27 cellular contexts compared by ENCODE assay signal in genomic region chr9:37583522-37584121, GRCh38. TPM values are rescaled to one million over a fixed set of nuclear protein-coding genes. Genes with fewer than 3 reads are reported as not detected.
A peak's percentile ranks its signal among the peaks of the same experiment; 100 is the strongest.
DNase-seq lines count a peak whose midpoint lies in the region; ATAC-seq and TF ChIP-seq lines count a peak whose summit lies in the region.
"Had no signal": no experiment of that assay in that cellular context is flagged by ENCODE, and none has a peak within 500 bp of the region (broad histone marks: within the 10 kb centered on the region; RNA-seq: fewer than 3 reads in every experiment).

No MANE protein-coding gene starts in this region.

- H3K4me1 ChIP-seq in mucosa of descending colon (ENCODE audit: low read depth), result peaks cover 7% of the 10 kb centered on the region
- H3K4me1 ChIP-seq: psoas muscle, SJSA1, upper lobe of right lung had no signal

- no peaks in the 10 kb centered on the region for H3K9me3 Mint-ChIP-seq in activated T-cell treated with anti-CD3 and anti-CD28 coated beads, Interleukin-2, amount 50 U/mL, for 72 hours
- H3K9me3 Mint-ChIP-seq in type B pancreatic cell, result no peaks in the 10 kb centered on the region
- H3K9me3 Mint-ChIP-seq: activated naive CD4-positive, alpha-beta T cell treated with anti-CD3 and anti-CD28 coated beads, Interleukin-2, amount 50 U/mL, for 24 hours; brain; CD8-positive, alpha-beta memory T cell; H9; naive thymus-derived CD8-positive, alpha-beta T cell; stimulated activated memory B cell treated with anti-CD40 and anti-IgM and Interleukin-4, amounts not matched to agents 10 μg/mL and 1 μg/mL and 100 μg/mL, for 72 hours; T-cell had no signal

- no peak overlapping the region for H3K4me2 ChIP-seq in SU-DHL-6 (ENCODE audit: low read depth, low read length, poor library complexity, severe bottlenecking)

- H3K9me2 ChIP-seq in SU-DHL-6 (replicated peaks; ENCODE audit: insufficient read depth, low read length), result no peaks in the 10 kb centered on the region

- H3K27me3 ChIP-seq in SU-DHL-6 (ENCODE audit: low read length), result no peaks in the 10 kb centered on the region
- H3K27me3 ChIP-seq: SJSA1, upper lobe of right lung had no signal

- peaks cover 15 to 34% of the 10 kb centered on the region in 2 donors for H3K36me3 Mint-ChIP-seq in activated T-cell treated with anti-CD3 and anti-CD28 coated beads, Interleukin-2, amount 50 U/mL, for 72 hours (ENCODE audit: insufficient read depth in 2 of 2)
- peaks cover 17% of the 10 kb centered on the region for H3K36me3 Mint-ChIP-seq in type B pancreatic cell

- H3K4me3 ChIP-seq in SU-DHL-6 (ENCODE audit: insufficient read depth, low read length, poor library complexity, severe bottlenecking) (no peak overlapping the region), mucosa of descending colon (no peak overlapping the region)
- H3K4me3 ChIP-seq: psoas muscle, SJSA1, upper lobe of right lung had no signal

- no peaks in the 10 kb centered on the region for H3K9me3 ChIP-seq in SU-DHL-6 (ENCODE audit: insufficient read depth, low read length)
- no peaks in the 10 kb centered on the region for H3K9me3 ChIP-seq in mucosa of descending colon
- H3K9me3 ChIP-seq: psoas muscle, SJSA1, upper lobe of right lung had no signal

- H3K27me3 Mint-ChIP-seq in activated T-cell treated with anti-CD3 and anti-CD28 coated beads, Interleukin-2, amount 50 U/mL, for 72 hours (ENCODE audit: low read depth), result no peaks in the 10 kb centered on the region
- H3K27me3 Mint-ChIP-seq in type B pancreatic cell, result no peaks in the 10 kb centered on the region
- H3K27me3 Mint-ChIP-seq: activated naive CD4-positive, alpha-beta T cell treated with anti-CD3 and anti-CD28 coated beads, Interleukin-2, amount 50 U/mL, for 24 hours; brain; naive thymus-derived CD8-positive, alpha-beta T cell; stimulated activated memory B cell treated with anti-CD40 and anti-IgM and Interleukin-4, amounts not matched to agents 10 μg/mL and 1 μg/mL and 100 μg/mL, for 72 hours; T-cell had no signal

- no peak overlapping the region for H3K9ac ChIP-seq in SU-DHL-6 (ENCODE audit: low read length)

- H3K36me3 ChIP-seq in SU-DHL-6 (ENCODE audit: low read length) (peaks cover 59% of the 10 kb centered on the region), mucosa of descending colon (ENCODE audit: low read depth) (no peaks in the 10 kb centered on the region)

- TF ChIP-seq CTCF in SU-DHL-6 (IDR thresholded peaks at IDR 0.05; ENCODE audit: insufficient read depth, low read length, poor library complexity, severe bottlenecking) (no peak), mucosa of descending colon (IDR thresholded peaks at IDR 0.05) (no peak), type B pancreatic cell (conservative IDR thresholded peaks at IDR 0.05) (no peak)

- peak overlapping the region; percentile 55 for H3K27ac Mint-ChIP-seq in activated T-cell treated with anti-CD3 and anti-CD28 coated beads, Interleukin-2, amount 50 U/mL, for 72 hours
- peak overlapping the region; percentile 46 for H3K27ac Mint-ChIP-seq in type B pancreatic cell
- H3K27ac Mint-ChIP-seq: activated naive CD4-positive, alpha-beta T cell treated with anti-CD3 and anti-CD28 coated beads, Interleukin-2, amount 50 U/mL, for 24 hours; stimulated activated memory B cell treated with anti-CD40 and anti-IgM and Interleukin-4, amounts not matched to agents 10 μg/mL and 1 μg/mL and 100 μg/mL, for 72 hours had no signal

- peak overlapping the region; percentile 25; the same call in 1 of the 2 replicates for H3K27ac ChIP-seq in SU-DHL-6 (ENCODE audit: low read depth, low read length)
- H3K27ac ChIP-seq: psoas muscle, RWPE1, SJSA1, upper lobe of right lung had no signal

- in situ Hi-C loops in G401 (cut with HindIII; ENCODE audit: low sequenced_read_pairs), result loop anchor here (10.0 kb wide), 1 partner anchor 61 kb away; no protein-coding TSS in a partner anchor

- peaks cover 60% of the 10 kb centered on the region for H3K79me2 ChIP-seq in SU-DHL-6 (ENCODE audit: insufficient read depth, low read length)

- intact Hi-C loops in mucosa of descending colon (cut with DNase I, micrococcal nuclease), result no loop called here

- H2AFZ ChIP-seq in SU-DHL-6 (ENCODE audit: low read depth, low read length, severe bottlenecking), result no peak overlapping the region

- ATAC-seq in activated T-cell treated with anti-CD3 and anti-CD28 coated beads, Interleukin-2, amount 50 U/mL, for 72 hours (replicated peaks in 1 of 2), result no peak
- ATAC-seq in mucosa of descending colon, result peak; percentile 73
- ATAC-seq: activated CD4-positive, CD25-positive, alpha-beta regulatory T cell treated with anti-CD3 and anti-CD28 coated beads, Interleukin-2, amount 50 U/mL, for 24 hours; esophagus mucosa; naive thymus-derived CD8-positive, alpha-beta T cell; stimulated activated memory B cell treated with anti-CD40 and anti-IgM and Interleukin-4, amounts not matched to agents 10 μg/mL and 1 μg/mL and 100 μg/mL, for 72 hours; T-cell; upper lobe of right lung had no signal

- H3K4me3 Mint-ChIP-seq in activated T-cell treated with anti-CD3 and anti-CD28 coated beads, Interleukin-2, amount 50 U/mL, for 72 hours, result no peak overlapping the region
- no peak overlapping the region for H3K4me3 Mint-ChIP-seq in type B pancreatic cell
- H3K4me3 Mint-ChIP-seq: activated naive CD4-positive, alpha-beta T cell treated with anti-CD3 and anti-CD28 coated beads, Interleukin-2, amount 50 U/mL, for 24 hours; brain; CD8-positive, alpha-beta memory T cell; H9; naive thymus-derived CD8-positive, alpha-beta T cell; stimulated activated memory B cell treated with anti-CD40 and anti-IgM and Interleukin-4, amounts not matched to agents 10 μg/mL and 1 μg/mL and 100 μg/mL, for 72 hours; T-cell had no signal

- peaks cover 13% of the 10 kb centered on the region for H3K4me1 Mint-ChIP-seq in activated T-cell treated with anti-CD3 and anti-CD28 coated beads, Interleukin-2, amount 50 U/mL, for 72 hours (ENCODE audit: low read depth)
- H3K4me1 Mint-ChIP-seq in type B pancreatic cell (ENCODE audit: unreplicated experiment), result no peaks in the 10 kb centered on the region
- H3K4me1 Mint-ChIP-seq: H9 had no signal

- no peak for DNase-seq in activated T-cell treated with anti-CD3 and anti-CD28 coated beads, Interleukin-2, amount 50 U/mL, for 72 hours
- no peak for DNase-seq in activated T-cell treated with anti-CD3 and anti-CD28 coated beads, Interleukin-2, amount 50 U/mL, for 48 hours
- DNase-seq in mucosa of descending colon (peak in 1 of 3 donors; percentile 42), type B pancreatic cell (ENCODE audit: extremely low spot score, unreplicated experiment) (no peak), G401 (ENCODE audit: low spot score) (no peak), DMS153 (lab: John Stamatoyannopoulos, UW) (no peak)
- no peak for DNase-seq in stimulated activated CD4-positive, alpha-beta T cell treated with anti-CD3 and anti-CD28 coated beads, Interleukin-2, amount 100 ng/mL, for 24 hours
- DNase-seq: activated CD4-positive, alpha-beta T cell treated with anti-CD3 and anti-CD28 coated beads, Interleukin-2, amount 50 U/mL, for 4 hours; amniotic stem cell; CD8-positive, alpha-beta memory T cell; EL; H9; naive thymus-derived CD8-positive, alpha-beta T cell; NCI-H1417 treated with DMSO at 0.1 percent for 48 hours; NCI-H510A; psoas muscle; stimulated activated CD4-positive, alpha-beta T cell treated with anti-CD3 and anti-CD28 coated beads, Interleukin-15, amount 100 ng/mL, for 24 hours; T-cell; upper lobe of right lung had no signal

- peaks cover 7% of the 10 kb centered on the region; the same call in 1 of the 2 replicates for H4K20me1 ChIP-seq in SU-DHL-6 (ENCODE audit: low read depth, low read length)

- peaks cover 56% of the 10 kb centered on the region for H3F3A ChIP-seq in SU-DHL-6 (ENCODE audit: insufficient read depth)

RNA-seq across cellular contexts. Expression of gene FBXO10, which starts 7.4 kb away (rescaled TPM):
- total RNA-seq in activated T-cell treated with anti-CD3 and anti-CD28 coated beads, Interleukin-2, amount 50 U/mL, for 72 hours, result 1 to 10 TPM; 5.0 to 5.2 TPM
- total RNA-seq in mucosa of descending colon (10 to 100 TPM in 1 of 3 donors, 1 to 10 TPM in 2; 3.4 to 15.9 (median 4.6) TPM), type B pancreatic cell (ENCODE audit: low replicate concordance) (10.5 and 18.5 TPM in 2 replicates)
- total RNA-seq in G401 (2014; rRNA removed; shearing (Covaris generic)), result 17.5 and 32.2 TPM in 2 replicates

RNA-seq across cellular contexts. Expression of gene TOMM5, which starts 8.8 kb away (rescaled TPM):
- 10 to 100 TPM; 65.7 to 75.7 TPM for total RNA-seq in activated T-cell treated with anti-CD3 and anti-CD28 coated beads, Interleukin-2, amount 50 U/mL, for 72 hours
- 10 to 100 TPM; 45.6 to 72.9 (median 68.1) TPM for total RNA-seq in mucosa of descending colon
- total RNA-seq in type B pancreatic cell (ENCODE audit: low replicate concordance), result 132 and 144 TPM in 2 replicates
- 353 and 360 TPM in 2 replicates for total RNA-seq in G401 (2014; rRNA removed; shearing (Covaris generic))
